Comparison of ENCODE assay signal across 4 cellular contexts in genomic region chr5:180013660-180014059, GRCh38.
"Had no signal": no experiment of that assay in that cellular context is flagged by ENCODE, and none has a peak within 500 bp of the region (broad histone marks: within the 10 kb centered on the region; RNA-seq: fewer than 3 reads in every experiment).

No MANE protein-coding gene starts in this region.

- DNase-seq: GM23248, GOT3, H7, IMR-90 had no signal
